11 cellular contexts compared by ENCODE assay signal in genomic region chr4:82421796-82422560, GRCh38. TPM values are rescaled to one million over a fixed set of nuclear protein-coding genes. Genes with fewer than 3 reads are reported as not detected.
DNase-seq lines count a peak whose midpoint lies in the region; TF ChIP-seq lines count a peak whose summit lies in the region.
"Had no signal": no experiment of that assay in that cellular context is flagged by ENCODE, and none has a peak within 500 bp of the region (broad histone marks: within the 10 kb centered on the region; RNA-seq: fewer than 3 reads in every experiment).

No MANE protein-coding gene starts in this region.

- intact Hi-C loops in posterior cingulate gyrus (cut with DNase I), result loop anchor here (10.0 kb wide), 1 partner anchor 137 kb away; no protein-coding TSS in a partner anchor

- peak overlapping the region; percentile 70 for H3K27ac Mint-ChIP-seq in activated naive CD8-positive, alpha-beta T cell
- H3K27ac Mint-ChIP-seq in activated naive CD8-positive, alpha-beta T cell treated with anti-CD3 and anti-CD28 coated beads for 36 hours, result no peak overlapping the region
- peak overlapping the region; percentile 84 for H3K27ac Mint-ChIP-seq in progenitor cell of endocrine pancreas

- no peaks in the 10 kb centered on the region for H3K27me3 Mint-ChIP-seq in activated naive CD8-positive, alpha-beta T cell
- peaks cover 11% of the 10 kb centered on the region for H3K27me3 Mint-ChIP-seq in activated naive CD8-positive, alpha-beta T cell treated with anti-CD3 and anti-CD28 coated beads for 36 hours
- no peaks in the 10 kb centered on the region for H3K27me3 Mint-ChIP-seq in progenitor cell of endocrine pancreas

- no peaks in the 10 kb centered on the region for H3K9me3 Mint-ChIP-seq in activated naive CD8-positive, alpha-beta T cell (ENCODE audit: low read depth)
- H3K9me3 Mint-ChIP-seq in activated naive CD8-positive, alpha-beta T cell treated with anti-CD3 and anti-CD28 coated beads for 36 hours, result no peaks in the 10 kb centered on the region
- no peaks in the 10 kb centered on the region for H3K9me3 Mint-ChIP-seq in progenitor cell of endocrine pancreas (ENCODE audit: low read depth)

- DNase-seq in activated naive CD8-positive, alpha-beta T cell treated with anti-CD3 and anti-CD28 coated beads for 36 hours, result no peak
- DNase-seq in HT-29 (ENCODE audit: low spot score) (peak; percentile 23), progenitor cell of endocrine pancreas (ENCODE audit: low spot score, unreplicated experiment) (no peak), cortex of kidney (lab: John Stamatoyannopoulos, UW) (no peak), posterior cingulate gyrus (no peak), NCI-H2171 (lab: John Stamatoyannopoulos, UW) (no peak)
- peak; percentile 64 for DNase-seq in activated CD8-positive, alpha-beta memory T cell treated with anti-CD3 and anti-CD28 coated beads, Interleukin-2, amount 50 U/mL, for 48 hours
- DNase-seq: activated CD4-positive, alpha-beta T cell treated with anti-CD3 and anti-CD28 coated beads, Interleukin-2, amount 50 U/mL, for 1 hour; effector CD4-positive, alpha-beta T cell; spleen had no signal

- H3K4me3 Mint-ChIP-seq in activated naive CD8-positive, alpha-beta T cell, result no peak overlapping the region
- H3K4me3 Mint-ChIP-seq in activated naive CD8-positive, alpha-beta T cell treated with anti-CD3 and anti-CD28 coated beads for 36 hours, result no peak overlapping the region
- H3K4me3 Mint-ChIP-seq in progenitor cell of endocrine pancreas (ENCODE audit: low read depth), result no peak overlapping the region

- H3K36me3 Mint-ChIP-seq in activated naive CD8-positive, alpha-beta T cell, result peaks cover 26% of the 10 kb centered on the region
- H3K36me3 Mint-ChIP-seq in activated naive CD8-positive, alpha-beta T cell treated with anti-CD3 and anti-CD28 coated beads for 36 hours, result peaks cover 42% of the 10 kb centered on the region
- H3K36me3 Mint-ChIP-seq in progenitor cell of endocrine pancreas (ENCODE audit: insufficient read depth), result peaks cover 40% of the 10 kb centered on the region

- no peak for TF ChIP-seq CTCF in progenitor cell of endocrine pancreas (IDR thresholded peaks at IDR 0.05; ENCODE audit: unreplicated experiment)

- H3K4me1 Mint-ChIP-seq in activated naive CD8-positive, alpha-beta T cell (ENCODE audit: low read depth), result peaks cover 49% of the 10 kb centered on the region
- peaks cover 41% of the 10 kb centered on the region for H3K4me1 Mint-ChIP-seq in activated naive CD8-positive, alpha-beta T cell treated with anti-CD3 and anti-CD28 coated beads for 36 hours
- H3K4me1 Mint-ChIP-seq in progenitor cell of endocrine pancreas (ENCODE audit: low read depth), result peaks cover 14% of the 10 kb centered on the region

RNA-seq across cellular contexts. Expression of gene HNRNPDL, which starts 8.3 kb away (rescaled TPM):
- 100 to 1,000 TPM; 430 to 465 TPM for total RNA-seq in activated naive CD8-positive, alpha-beta T cell treated with anti-CD3 and anti-CD28 coated beads for 36 hours
- total RNA-seq in HT-29 (2014; rRNA removed; shearing (Covaris generic)), result 127 and 143 TPM in 2 replicates
- total RNA-seq in progenitor cell of endocrine pancreas, result 535 and 549 TPM in 2 replicates

RNA-seq across cellular contexts. Expression of gene ENOPH1, which starts 8.4 kb away (rescaled TPM):
- total RNA-seq in activated naive CD8-positive, alpha-beta T cell treated with anti-CD3 and anti-CD28 coated beads for 36 hours, result 10 to 100 TPM; 71.4 to 73.1 TPM
- 67.9 and 74.9 TPM in 2 replicates for total RNA-seq in HT-29 (2014; rRNA removed; shearing (Covaris generic))
- 34.0 and 34.2 TPM in 2 replicates for total RNA-seq in progenitor cell of endocrine pancreas

RNA-seq across cellular contexts. Expression of gene HNRNPD, which starts 48.2 kb away (rescaled TPM):
- total RNA-seq in activated naive CD8-positive, alpha-beta T cell treated with anti-CD3 and anti-CD28 coated beads for 36 hours, result 100 to 1,000 TPM; 495 to 535 TPM
- 80.1 and 89.9 TPM in 2 replicates for total RNA-seq in HT-29 (2014; rRNA removed; shearing (Covaris generic))
- total RNA-seq in progenitor cell of endocrine pancreas, result 400 and 416 TPM in 2 replicates

Comparison
In these comparisons a context has a peak if more than half of its experiments do, and no peak if none do; other contexts are left out.
1. DNase-seq: peak in HT-29 (single experiment) and activated CD8-positive, alpha-beta memory T cell treated with anti-CD3 and anti-CD28 coated beads, Interleukin-2, amount 50 U/mL, for 48 hours (single experiment); none in activated naive CD8-positive, alpha-beta T cell treated with anti-CD3 and anti-CD28 coated beads for 36 hours (single experiment), progenitor cell of endocrine pancreas (single experiment), cortex of kidney (single experiment), posterior cingulate gyrus (0 of 10) and NCI-H2171 (single experiment).